8 cellular contexts compared by ENCODE assay signal in the genomic region with DNA sequence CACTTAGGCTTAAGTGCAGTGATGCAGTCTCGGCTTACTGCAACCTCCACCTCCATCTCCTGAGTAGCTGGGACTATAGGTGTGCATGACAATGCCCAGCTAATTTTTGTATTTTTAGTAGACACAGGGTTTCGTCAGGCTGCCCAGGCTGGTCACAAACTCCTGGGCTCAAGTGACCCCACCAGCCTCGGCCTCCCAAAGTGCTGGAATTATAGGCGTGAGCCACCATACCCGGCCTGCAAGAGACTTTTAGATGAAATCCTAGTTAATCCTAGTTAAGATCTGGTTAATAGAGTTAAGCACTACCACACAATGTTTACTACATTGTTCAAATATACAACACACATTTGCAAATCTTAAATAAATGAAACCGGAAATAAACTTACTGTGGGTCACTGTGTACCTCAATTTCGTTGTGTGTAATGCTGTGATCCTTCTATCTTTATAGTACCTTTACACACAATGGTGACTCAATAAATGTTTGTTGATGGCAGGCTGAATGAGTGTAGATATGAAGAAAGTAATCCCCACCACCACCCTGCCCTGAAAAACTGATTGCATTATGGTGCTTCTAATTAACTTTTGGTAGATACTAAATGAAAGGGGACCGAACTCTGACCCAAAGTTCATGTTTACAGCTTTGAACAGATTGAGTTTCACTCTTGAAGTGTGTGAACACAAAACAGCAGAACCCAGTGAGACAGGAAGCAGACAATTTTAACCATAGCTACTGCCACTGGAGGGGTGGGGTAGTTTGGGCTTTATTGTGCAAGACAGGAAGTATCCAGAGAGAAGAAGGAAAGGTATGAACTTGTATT.
DNase-seq lines count a peak whose midpoint lies in the region; ATAC-seq, FAIRE-seq and TF ChIP-seq lines count a peak whose summit lies in the region.

No MANE protein-coding gene starts in this region.

- H3K27ac ChIP-seq in esophagus muscularis mucosa (replicated peaks in 1 of 4) (peak overlapping the region in 2 of 4 donors; percentile 25 to 53), small intestine (ENCODE audit: low read depth in 1 of 2, low read length in 1 of 2) (peak overlapping the region; percentile 77 to 85)

- CTCF ChIA-PET in activated CD4-positive, alpha-beta T cell treated with anti-CD3 and anti-CD28 coated beads for 36 hours (lab: Charles Lee), result interaction anchor here (0.6 to 1.7 kb wide), 9 partner anchors 25 to 198 kb away, joined by 3 to 7 read pairs (median 3); no protein-coding TSS in a partner anchor

- H3K4me1 Mint-ChIP-seq in activated CD4-positive, alpha-beta T cell treated with anti-CD3 and anti-CD28 coated beads for 36 hours, result peaks cover 86% of the 10 kb centered on the region

- peaks cover 9% of the 10 kb centered on the region for H3K36me3 Mint-ChIP-seq in activated CD4-positive, alpha-beta T cell treated with anti-CD3 and anti-CD28 coated beads for 36 hours (ENCODE audit: low read depth)

- H3K27me3 Mint-ChIP-seq in activated CD4-positive, alpha-beta T cell treated with anti-CD3 and anti-CD28 coated beads for 36 hours, result no peaks in the 10 kb centered on the region

- H3K4me1 ChIP-seq in esophagus muscularis mucosa, result peaks cover 19 to 34% (median 29%) of the 10 kb centered on the region in 4 donors
- H3K4me1 ChIP-seq in small intestine (ENCODE audit: control insufficient read depth in 2 of 2, insufficient read depth in 1 of 2, low read depth in 1 of 2, low read length in 1 of 2), result peaks cover 10 to 14% of the 10 kb centered on the region in 2 donors

- peak overlapping the region; percentile 88 for H3K27ac Mint-ChIP-seq in activated CD4-positive, alpha-beta T cell treated with anti-CD3 and anti-CD28 coated beads for 36 hours

- H3K4me3 Mint-ChIP-seq in activated CD4-positive, alpha-beta T cell treated with anti-CD3 and anti-CD28 coated beads for 36 hours, result peak overlapping the region; percentile 12

- ATAC-seq in activated CD4-positive, alpha-beta T cell treated with anti-CD3 and anti-CD28 coated beads for 36 hours, result peak; percentile 77

- no peaks in the 10 kb centered on the region for H3K9me3 Mint-ChIP-seq in activated CD4-positive, alpha-beta T cell treated with anti-CD3 and anti-CD28 coated beads for 36 hours (ENCODE audit: low read depth)

- WGBS in esophagus muscularis mucosa, result 80% methylated on average over 8 of the region's 8 CpGs
- 19 to 45% (median 38%) methylated on average over 8 of the region's 8 CpGs for WGBS in small intestine, 3 donors

- TF ChIP-seq CTCF in esophagus muscularis mucosa (IDR thresholded peaks at IDR 0.05), result no peak

- H3K9me3 ChIP-seq in esophagus muscularis mucosa (no peaks in the 10 kb centered on the region), small intestine (ENCODE audit: control insufficient read depth, low read depth) (no peaks in the 10 kb centered on the region)

- POLR2A ChIA-PET in activated CD4-positive, alpha-beta T cell treated with anti-CD3 and anti-CD28 coated beads for 36 hours (lab: Charles Lee), result interaction anchor here (0.6 to 1.0 kb wide), 7 partner anchors 25 to 269 kb away, joined by 3 to 7 read pairs (median 5); no protein-coding TSS in a partner anchor

- H3K4me3 ChIP-seq in esophagus muscularis mucosa (no peak overlapping the region), small intestine (ENCODE audit: low read depth in 1 of 2, low read length in 2 of 2) (no peak overlapping the region)

- intact Hi-C loops in activated CD4-positive, alpha-beta T cell treated with anti-CD3 and anti-CD28 coated beads for 36 hours (cut with DNase I, micrococcal nuclease), result loop anchor here (1.0 to 10.0 kb wide), 10 partner anchors 26 to 538 kb away; partner anchors contain the start of gene HDAC7 (in 1 of the 2)
- intact Hi-C loops in esophagus muscularis mucosa (cut with DNase I), result no loop called here

- no peak for TF ChIP-seq EP300 in esophagus muscularis mucosa (IDR thresholded peaks at IDR 0.05)

- DNase-seq in NK-92 treated with Interleukin-12 subunit alpha and Interleukin-12 subunit beta, amount 100 ng/mL, for 24 hours (lab: John Stamatoyannopoulos, UW), result peak; percentile 21
- DNase-seq in NK-92 (lab: John Stamatoyannopoulos, UW; ENCODE audit: unreplicated experiment), result no peak
- peak; percentile 98 for DNase-seq in H4 (ENCODE audit: low spot score)
- DNase-seq in Kasumi-1 (lab: John Stamatoyannopoulos, UW), result peak; percentile 70 to 82
- DNase-seq in activated CD4-positive, alpha-beta T cell treated with anti-CD3 and anti-CD28 coated beads for 36 hours, result peak; percentile 69
- peak; percentile 90 for DNase-seq in esophagus muscularis mucosa (ENCODE audit: extremely low spot score)
- DNase-seq in small intestine, result peak; percentile 90
- DNase-seq in cortex of kidney (lab: John Stamatoyannopoulos, UW), result no peak

- FAIRE-seq in small intestine (lab: Jason Lieb, UNC), result no peak

- no peak for TF ChIP-seq POLR2A in esophagus muscularis mucosa (IDR thresholded peaks at IDR 0.05; ENCODE audit: low read depth)

- H3K27me3 ChIP-seq in esophagus muscularis mucosa, result no peaks in the 10 kb centered on the region
- H3K27me3 ChIP-seq in small intestine (ENCODE audit: control insufficient read depth in 2 of 2, insufficient read depth in 2 of 2, low read length in 2 of 2), result no peaks in the 10 kb centered on the region

- H3K36me3 ChIP-seq in esophagus muscularis mucosa, result no peaks in the 10 kb centered on the region
- H3K36me3 ChIP-seq in small intestine (ENCODE audit: control insufficient read depth in 2 of 2, insufficient read depth in 2 of 2, low read length in 2 of 2), result no peaks in the 10 kb centered on the region

Comparison
In these comparisons a context has a peak if more than half of its experiments do, and no peak if none do; other contexts are left out.
1. DNase-seq: peak in NK-92 treated with Interleukin-12 subunit alpha and Interleukin-12 subunit beta, amount 100 ng/mL, for 24 hours (single experiment), H4 (single experiment), Kasumi-1 (2 of 2), activated CD4-positive, alpha-beta T cell treated with anti-CD3 and anti-CD28 coated beads for 36 hours (single experiment), esophagus muscularis mucosa (single experiment) and small intestine (single experiment); none in NK-92 (single experiment) and cortex of kidney (single experiment).